8 cellular contexts compared by ENCODE assay signal in genomic region chr6:137728386-137729349, GRCh38.
DNase-seq lines count a peak whose midpoint lies in the region; ATAC-seq and TF ChIP-seq lines count a peak whose summit lies in the region.
"Had no signal": no experiment of that assay in that cellular context is flagged by ENCODE, and none has a peak within 500 bp of the region (broad histone marks: within the 10 kb centered on the region; RNA-seq: fewer than 3 reads in every experiment).

No MANE protein-coding gene starts in this region.

- 42% methylated on average over 6 of the region's 6 CpGs for WGBS in hepatocyte (ENCODE audit: low lambda C conversion rate, missing lambda C conversion rate)
- 46 to 57% methylated on average over 6 of the region's 6 CpGs for WGBS in testis, 2 donors
- 69 to 76% methylated on average over 6 of the region's 6 CpGs for WGBS in thyroid gland, 2 donors

- TF ChIP-seq CTCF in brain microvascular endothelial cell (IDR thresholded peaks at IDR 0.05; ENCODE audit: low read depth, low read length, missing control alignments) = no peak
- TF ChIP-seq CTCF in hepatocyte (IDR thresholded peaks at IDR 0.05; ENCODE audit: poor library complexity) = no peak
- no peak for TF ChIP-seq CTCF in testis (IDR thresholded peaks at IDR 0.05)
- TF ChIP-seq CTCF in thyroid gland (IDR thresholded peaks at IDR 0.05) = no peak

- in situ Hi-C loops in brain microvascular endothelial cell (cut with HindIII; ENCODE audit: low pct_ligation_motif_present, low sequenced_read_pairs) = no loop called here

- H3K4me3 ChIP-seq in brain microvascular endothelial cell (ENCODE audit: low read depth, low read length) (no peak overlapping the region), hepatocyte (no peak overlapping the region), testis (no peak overlapping the region), thyroid gland (replicated peaks in 1 of 3) (no peak overlapping the region)

- no peaks in the 10 kb centered on the region for H4K20me1 ChIP-seq in hepatocyte (ENCODE audit: insufficient read depth, poor library complexity, severe bottlenecking)

- H3K36me3 ChIP-seq in brain microvascular endothelial cell (replicated peaks) (no peaks in the 10 kb centered on the region), hepatocyte (replicated peaks; ENCODE audit: insufficient read depth, low read depth) (no peaks in the 10 kb centered on the region), testis (ENCODE audit: low read depth, missing control alignments) (no peaks in the 10 kb centered on the region), thyroid gland (no peaks in the 10 kb centered on the region)

- no peaks in the 10 kb centered on the region for H3K9me3 ChIP-seq in hepatocyte (ENCODE audit: low read depth)
- H3K9me3 ChIP-seq in testis = no peaks in the 10 kb centered on the region
- H3K9me3 ChIP-seq in thyroid gland = no peaks in the 10 kb centered on the region

- H3K4me2 ChIP-seq in hepatocyte = no peak overlapping the region

- H3K27ac ChIP-seq in brain microvascular endothelial cell = peak overlapping the region; percentile 87
- H3K27ac ChIP-seq in hepatocyte = peak overlapping the region; percentile 32
- H3K27ac ChIP-seq in testis = no peak overlapping the region
- no peak overlapping the region for H3K27ac ChIP-seq in thyroid gland

- ATAC-seq in left lobe of liver = no peak

- no peaks in the 10 kb centered on the region for H3K9me2 ChIP-seq in hepatocyte (replicated peaks; ENCODE audit: insufficient read depth)

- no peak overlapping the region for H2AFZ ChIP-seq in hepatocyte

- H3K4me1 ChIP-seq in hepatocyte (ENCODE audit: insufficient read depth) = peaks cover 35% of the 10 kb centered on the region
- H3K4me1 ChIP-seq in testis = peaks cover 8% of the 10 kb centered on the region
- H3K4me1 ChIP-seq in thyroid gland = peaks cover 0 to 6% of the 10 kb centered on the region in 2 donors

- no peak for TF ChIP-seq POLR2A in testis (IDR thresholded peaks at IDR 0.05)
- TF ChIP-seq POLR2A in thyroid gland (IDR thresholded peaks at IDR 0.05) = no peak

- no peaks in the 10 kb centered on the region for H3K79me2 ChIP-seq in hepatocyte

- H3K27me3 ChIP-seq in brain microvascular endothelial cell (replicated peaks) = no peaks in the 10 kb centered on the region
- no peaks in the 10 kb centered on the region for H3K27me3 ChIP-seq in hepatocyte
- no peaks in the 10 kb centered on the region for H3K27me3 ChIP-seq in testis
- no peaks in the 10 kb centered on the region for H3K27me3 ChIP-seq in thyroid gland

- intact Hi-C loops in testis (cut with DNase I; ENCODE audit: low total_unique reads) = no loop called here
- intact Hi-C loops in thyroid gland (cut with DNase I) = no loop called here

- DNase-seq in HS-5 (ENCODE audit: low read depth) = peak; percentile 88
- peak; percentile 94 for DNase-seq in brain microvascular endothelial cell
- peak; percentile 43 for DNase-seq in hepatocyte (ENCODE audit: low spot score)
- peak; percentile 50 for DNase-seq in testis
- no peak for DNase-seq in left lobe of liver (ENCODE audit: low spot score)
- no peak for DNase-seq in thyroid gland
- no peak for DNase-seq in mucosa of gallbladder (ENCODE audit: low spot score)
- DNase-seq: NCI-H1105 treated with DMSO at 0.1 percent for 48 hours had no signal

Comparison
In these comparisons a context has a peak if more than half of its experiments do, and no peak if none do; other contexts are left out.
1. DNase-seq: peak in HS-5 (single experiment), brain microvascular endothelial cell (single experiment), hepatocyte (single experiment) and testis (single experiment); none in left lobe of liver (single experiment), thyroid gland (0 of 2) and mucosa of gallbladder (single experiment).
2. H3K27ac ChIP-seq: peak in brain microvascular endothelial cell (single experiment) and hepatocyte (single experiment); none in testis (0 of 2) and thyroid gland (0 of 3).